ENCODE assay signal across 32 cellular contexts in genomic region chr1:231981675-231982074, GRCh38.
"Had no signal": no experiment of that assay in that cellular context is flagged by ENCODE, and none has a peak within 500 bp of the region (broad histone marks: within the 10 kb centered on the region; RNA-seq: fewer than 3 reads in every experiment).

No MANE protein-coding gene starts in this region.

- H3K4me3 ChIP-seq: coronary artery, dorsolateral prefrontal cortex, esophagus muscularis mucosa, gastrocnemius medialis, heart left ventricle had no signal

- H3K36me3 Mint-ChIP-seq: activated naive CD4-positive, alpha-beta T cell treated with anti-CD3 and anti-CD28 coated beads, Interleukin-2, amount 10 ng/mL, durations not matched to agents 7 days and 5 days had no signal

- H3K27ac ChIP-seq: brain microvascular endothelial cell, coronary artery, dorsolateral prefrontal cortex, esophagus muscularis mucosa, foreskin keratinocyte, gastrocnemius medialis, heart left ventricle, WERI-Rb-1 had no signal

- DNase-seq: activated B cell treated with CpG ODN at 0.5 μM for 24 hours; activated CD4-positive, alpha-beta memory T cell treated with anti-CD3 and anti-CD28 coated beads, Interleukin-2, amount 10 ng/mL, durations not matched to agents 7 days and 5 days; activated CD4-positive, alpha-beta T cell treated with anti-CD3 and anti-CD28 coated beads for 48 hours; activated CD8-positive, alpha-beta memory T cell treated with anti-CD3 and anti-CD28 coated beads, Interleukin-2, amount 50 U/mL, for 48 hours; activated gamma-delta T cell; activated naive CD4-positive, alpha-beta T cell; activated naive CD4-positive, alpha-beta T cell treated with anti-CD3 and anti-CD28 coated beads, Interleukin-2, amount 10 ng/mL, durations not matched to agents 7 days and 5 days; activated T-cell treated with anti-CD3 and anti-CD28 coated beads for 4 hours; activated T-cell treated with anti-CD3 and anti-CD28 coated beads, Interleukin-2, amount 50 U/mL, for 24 hours; activated T-cell treated with anti-CD3 and anti-CD28 coated beads, Interleukin-2, amount 50 U/mL, for 72 hours; amniotic stem cell; anterior cingulate cortex; brain microvascular endothelial cell; dorsolateral prefrontal cortex; effector memory CD4-positive, alpha-beta T cell; endodermal cell; erythroblast; foreskin keratinocyte; gastrocnemius medialis; glutamatergic neuron; heart left ventricle; T-cell; T1000; WERI-Rb-1 had no signal

- ATAC-seq: activated CD4-positive, CD25-positive, alpha-beta regulatory T cell treated with anti-CD3 and anti-CD28 coated beads, Interleukin-2, amount 50 U/mL, for 24 hours; activated naive CD4-positive, alpha-beta T cell treated with anti-CD3 and anti-CD28 coated beads, Interleukin-2, amount 50 U/mL, for 72 hours; activated T-cell treated with anti-CD3 and anti-CD28 coated beads, Interleukin-2, amount 50 U/mL, for 72 hours; foreskin keratinocyte; gastrocnemius medialis; heart left ventricle; T-cell had no signal

- H3K27me3 ChIP-seq: brain microvascular endothelial cell, dorsolateral prefrontal cortex, esophagus muscularis mucosa, foreskin keratinocyte, gastrocnemius medialis, heart left ventricle had no signal

- H3K9me3 ChIP-seq: gastrocnemius medialis had no signal

- H3K4me1 Mint-ChIP-seq: activated B cell treated with CpG ODN at 0.5 μM for 24 hours; activated naive CD4-positive, alpha-beta T cell treated with anti-CD3 and anti-CD28 coated beads, Interleukin-2, amount 10 ng/mL, durations not matched to agents 7 days and 5 days; central memory CD8-positive, alpha-beta T cell had no signal

- H3K4me3 Mint-ChIP-seq: activated B cell treated with CpG ODN at 0.5 μM for 24 hours; activated CD4-positive, alpha-beta memory T cell treated with anti-CD3 and anti-CD28 coated beads, Interleukin-2, amount 10 ng/mL, durations not matched to agents 7 days and 5 days; activated naive CD4-positive, alpha-beta T cell treated with anti-CD3 and anti-CD28 coated beads, Interleukin-2, amount 10 ng/mL, durations not matched to agents 7 days and 5 days; activated T-cell treated with anti-CD3 and anti-CD28 coated beads, Interleukin-2, amount 50 U/mL, for 24 hours; activated T-cell treated with anti-CD3 and anti-CD28 coated beads, Interleukin-2, amount 50 U/mL, for 72 hours; central memory CD8-positive, alpha-beta T cell; dendritic cell treated with granulocyte-macrophage colony-stimulating factor and Interleukin-4, amounts not matched to agents 40 ng/mL and 50 ng/mL, for 4 days; endodermal cell; T-helper 1 cell treated with Interleukin-12 subunit alpha and Interleukin-12 subunit beta and Interleukin-4 antibody, amounts not matched to agents 30 μg/mL and 1 μg/mL, for 36 hours; T-helper 2 cell treated with Interferon-gamma antibody and Interleukin-4, amounts not matched to agents 5 μg/mL and 100 μg/mL, for 36 hours had no signal

- H3K9me3 Mint-ChIP-seq: activated B cell treated with CpG ODN at 0.5 μM for 24 hours; activated CD4-positive, alpha-beta memory T cell treated with anti-CD3 and anti-CD28 coated beads, Interleukin-2, amount 10 ng/mL, durations not matched to agents 7 days and 5 days; central memory CD8-positive, alpha-beta T cell had no signal

- H3K4me1 ChIP-seq: esophagus muscularis mucosa, foreskin keratinocyte, gastrocnemius medialis had no signal

- H3K36me3 ChIP-seq: brain microvascular endothelial cell, esophagus muscularis mucosa, gastrocnemius medialis, heart left ventricle, WERI-Rb-1 had no signal

- H3K27ac Mint-ChIP-seq: activated B cell treated with CpG ODN at 0.5 μM for 24 hours; activated CD4-positive, alpha-beta memory T cell treated with anti-CD3 and anti-CD28 coated beads, Interleukin-2, amount 10 ng/mL, durations not matched to agents 7 days and 5 days; activated naive CD4-positive, alpha-beta T cell treated with anti-CD3 and anti-CD28 coated beads, Interleukin-2, amount 10 ng/mL, durations not matched to agents 7 days and 5 days; activated naive CD4-positive, alpha-beta T cell treated with anti-CD3 and anti-CD28 coated beads, Interleukin-2, amount 50 U/mL, for 72 hours; activated T-cell treated with anti-CD3 and anti-CD28 coated beads, Interleukin-2, amount 50 U/mL, for 24 hours; activated T-cell treated with anti-CD3 and anti-CD28 coated beads, Interleukin-2, amount 50 U/mL, for 72 hours; dendritic cell treated with granulocyte-macrophage colony-stimulating factor and Interleukin-4, amounts not matched to agents 40 ng/mL and 50 ng/mL, for 4 days; endodermal cell; T-helper 1 cell treated with Interleukin-12 subunit alpha and Interleukin-12 subunit beta and Interleukin-4 antibody, amounts not matched to agents 30 μg/mL and 1 μg/mL, for 36 hours; T-helper 2 cell treated with Interferon-gamma antibody and Interleukin-4, amounts not matched to agents 5 μg/mL and 100 μg/mL, for 36 hours had no signal

- H3K27me3 Mint-ChIP-seq: activated B cell treated with CpG ODN at 0.5 μM for 24 hours; activated CD4-positive, alpha-beta memory T cell treated with anti-CD3 and anti-CD28 coated beads, Interleukin-2, amount 10 ng/mL, durations not matched to agents 7 days and 5 days; activated naive CD4-positive, alpha-beta T cell treated with anti-CD3 and anti-CD28 coated beads, Interleukin-2, amount 10 ng/mL, durations not matched to agents 7 days and 5 days; activated T-cell treated with anti-CD3 and anti-CD28 coated beads, Interleukin-2, amount 50 U/mL, for 24 hours; central memory CD8-positive, alpha-beta T cell; dendritic cell treated with granulocyte-macrophage colony-stimulating factor and Interleukin-4, amounts not matched to agents 40 ng/mL and 50 ng/mL, for 4 days; T-cell had no signal
